ENCODE assay signal across 8 cellular contexts in genomic region chr1:8097077-8097799, GRCh38.
DNase-seq lines count a peak whose midpoint lies in the region; ATAC-seq and TF ChIP-seq lines count a peak whose summit lies in the region.

No MANE protein-coding gene starts in this region.

- peaks cover 14% of the 10 kb centered on the region for H3K9me3 Mint-ChIP-seq in activated CD4-positive, alpha-beta memory T cell treated with anti-CD3 and anti-CD28 coated beads, Interleukin-2, amount 10 ng/mL, durations not matched to agents 7 days and 5 days

- H3K27ac Mint-ChIP-seq in activated CD4-positive, alpha-beta memory T cell treated with anti-CD3 and anti-CD28 coated beads, Interleukin-2, amount 10 ng/mL, durations not matched to agents 7 days and 5 days: peak overlapping the region; percentile 82

- peaks cover 37% of the 10 kb centered on the region for H3K4me1 Mint-ChIP-seq in activated CD4-positive, alpha-beta memory T cell treated with anti-CD3 and anti-CD28 coated beads, Interleukin-2, amount 10 ng/mL, durations not matched to agents 7 days and 5 days

- H3K36me3 Mint-ChIP-seq in activated CD4-positive, alpha-beta memory T cell treated with anti-CD3 and anti-CD28 coated beads, Interleukin-2, amount 10 ng/mL, durations not matched to agents 7 days and 5 days (ENCODE audit: low read depth): peaks cover 12% of the 10 kb centered on the region

- no peak overlapping the region for H2AFZ ChIP-seq in HCT116 (ENCODE audit: low read depth, low read length, poor library complexity, severe bottlenecking)

- intact Hi-C loops in heart left ventricle (cut with DNase I): no loop called here
- intact Hi-C loops in cardiac septum (cut with DNase I): no loop called here
- intact Hi-C loops in HCT116 (cut with micrococcal nuclease): loop anchor here (1.0 to 10.0 kb wide), 5 partner anchors 50 to 218 kb away; partner anchors contain the start of genes ERRFI1 and SLC45A1
- intact Hi-C loops in right cardiac atrium (cut with DNase I): no loop called here

- H3K27me3 Mint-ChIP-seq in activated CD4-positive, alpha-beta memory T cell treated with anti-CD3 and anti-CD28 coated beads, Interleukin-2, amount 10 ng/mL, durations not matched to agents 7 days and 5 days: peaks cover 4% of the 10 kb centered on the region

- H3K27ac ChIP-seq in heart left ventricle (peak overlapping the region in 11 of 12 donors; percentile 4 to 84 (median 45)), HCT116 (ENCODE audit: low read depth, low read length) (peak overlapping the region; percentile 97), right cardiac atrium (ENCODE audit: low read length) (peak overlapping the region; percentile 47), thoracic aorta (peak overlapping the region; percentile 80 to 86)

- POLR2A ChIA-PET in HCT116 (lab: Charles Lee): interaction anchor here (0.6 to 2.4 kb wide), 28 partner anchors 10 to 737 kb away, joined by 3 to 21 read pairs (median 6); no protein-coding TSS in a partner anchor
- POLR2A ChIA-PET in activated CD4-positive, alpha-beta memory T cell treated with anti-CD3 and anti-CD28 coated beads, Interleukin-2, amount 10 ng/mL, durations not matched to agents 7 days and 5 days (lab: Charles Lee): interaction anchor here (0.6 to 1.4 kb wide), 8 partner anchors 15 to 279 kb away, joined by 3 to 5 read pairs (median 3); no protein-coding TSS in a partner anchor

- no peaks in the 10 kb centered on the region for H4K20me1 ChIP-seq in HCT116 (ENCODE audit: insufficient read depth)

- peaks cover 11% of the 10 kb centered on the region; the same call in 1 of the 2 replicates for H3K79me2 ChIP-seq in HCT116 (ENCODE audit: insufficient read depth, low read length)

- no peaks in the 10 kb centered on the region for H3K9me3 ChIP-seq in heart left ventricle
- H3K9me3 ChIP-seq in HCT116 (ENCODE audit: control insufficient read depth in 1 of 2, insufficient read depth in 1 of 2, low read depth in 1 of 2, low read length in 2 of 2): no peaks in the 10 kb centered on the region
- H3K9me3 ChIP-seq in right cardiac atrium (ENCODE audit: control insufficient read depth, low read length): no peaks in the 10 kb centered on the region
- H3K9me3 ChIP-seq in thoracic aorta: no peaks in the 10 kb centered on the region

- H3K9ac ChIP-seq in HCT116 (ENCODE audit: low read length): peak overlapping the region; percentile 70

- no peak for TF ChIP-seq POLR2A in heart left ventricle (IDR thresholded peaks at IDR 0.05)
- no peak for TF ChIP-seq POLR2A in HCT116 (IDR thresholded peaks at IDR 0.05; ENCODE audit: borderline replicate concordance, extremely low read depth, insufficient read depth, insufficient read length)

- TF ChIP-seq RAD21 in HCT116 (IDR thresholded peaks at IDR 0.05; ENCODE audit: low read depth): no peak

- DNase-seq in heart left ventricle: no peak
- no peak for DNase-seq in cardiac septum (ENCODE audit: low spot score)
- peak; percentile 98 for DNase-seq in HCT116 (ENCODE audit: low read depth, low spot score)
- DNase-seq in NCI-H1105 (lab: John Stamatoyannopoulos, UW): peak; percentile 44
- peak; percentile 23 for DNase-seq in activated CD4-positive, alpha-beta memory T cell treated with anti-CD3 and anti-CD28 coated beads, Interleukin-2, amount 10 ng/mL, durations not matched to agents 7 days and 5 days
- no peak for DNase-seq in right cardiac atrium
- DNase-seq in thoracic aorta (ENCODE audit: low spot score): no peak
- DNase-seq in amygdala (lab: John Stamatoyannopoulos, UW): no peak

- BruUV-seq in HCT116 (replicated peaks; lab: Mats Ljungman, UMichigan): no TSS peak

- H3K4me2 ChIP-seq in HCT116 (ENCODE audit: low read length): peak overlapping the region; percentile 66

- H3K9me2 ChIP-seq in HCT116 (ENCODE audit: insufficient read depth): no peaks in the 10 kb centered on the region

- RAD21 ChIA-PET in HCT116 (lab: Charles Lee; ENCODE audit: low non-redundant PET in 1 of 2, low total read pairs in 2 of 2, uncharacterized antibody in 2 of 2, unreplicated experiment in 2 of 2): interaction anchor here (0.7 to 1.1 kb wide), 3 partner anchors 24 to 100 kb away, joined by 3 to 4 read pairs (median 3); no protein-coding TSS in a partner anchor

- CTCF ChIA-PET in HCT116 (lab: Charles Lee): interaction anchor here (0.7 to 1.8 kb wide), 5 partner anchors 16 to 217 kb away, joined by 3 to 6 read pairs (median 3); no protein-coding TSS in a partner anchor
- CTCF ChIA-PET in activated CD4-positive, alpha-beta memory T cell treated with anti-CD3 and anti-CD28 coated beads, Interleukin-2, amount 10 ng/mL, durations not matched to agents 7 days and 5 days (lab: Charles Lee): interaction anchor here (0.6 to 1.2 kb wide), 2 partner anchors 55 to 711 kb away, joined by 4 to 5 read pairs; no protein-coding TSS in a partner anchor

- H3K36me3 ChIP-seq in heart left ventricle (no peaks in the 10 kb centered on the region), HCT116 (ENCODE audit: control insufficient read depth in 1 of 2, insufficient read depth in 2 of 2, low read length in 2 of 2) (no peaks in the 10 kb centered on the region), thoracic aorta (no peaks in the 10 kb centered on the region)

- no peak overlapping the region for H3K4me3 ChIP-seq in heart left ventricle
- H3K4me3 ChIP-seq in HCT116 (replicated peaks in 1 of 2; ENCODE audit: low read depth in 1 of 2, low read length in 2 of 2): peak overlapping the region in 1 of 2 experiments; percentile 17; a peak in 1 of 4 replicates
- no peak overlapping the region for H3K4me3 ChIP-seq in right cardiac atrium (ENCODE audit: low read length)
- no peak overlapping the region for H3K4me3 ChIP-seq in thoracic aorta

- 41 to 59% (median 43%) methylated on average over 6 of the region's 6 CpGs for WGBS in heart left ventricle, 4 donors
- WGBS in right cardiac atrium: 45% methylated on average over 6 of the region's 6 CpGs

- ATAC-seq in heart left ventricle (peak in 3 of 4 donors; percentile 15 to 78 (median 36)), HCT116 (peak; percentile 85), right cardiac atrium (peak; percentile 38 to 40), thoracic aorta (ENCODE audit: insufficient number of reproducible peaks, low FRiP score, low read depth) (peak; percentile 68)

- TF ChIP-seq CTCF in heart left ventricle (IDR thresholded peaks at IDR 0.05) (no peak), HCT116 (IDR thresholded peaks at IDR 0.05 in 2 of 3, conservative IDR thresholded peaks at IDR 0.05 in 1 of 3; ENCODE audit: borderline replicate concordance in 1 of 3, insufficient read depth in 1 of 3, low read depth in 2 of 3, low read length in 2 of 3) (no peak), thoracic aorta (IDR thresholded peaks at IDR 0.05) (no peak)

- H3K4me1 ChIP-seq in heart left ventricle (peaks cover 0 to 44% (median 15%) of the 10 kb centered on the region in 12 donors), HCT116 (ENCODE audit: control insufficient read depth in 1 of 2, insufficient read depth in 2 of 2, low read length in 2 of 2) (peaks cover 75 to 83% of the 10 kb centered on the region in 2 experiments), right cardiac atrium (ENCODE audit: control insufficient read depth, insufficient read depth, low read length) (peaks cover 4% of the 10 kb centered on the region), thoracic aorta (ENCODE audit: control insufficient read depth in 1 of 2, low read depth in 2 of 2) (peaks cover 23 to 35% of the 10 kb centered on the region in 2 donors)

- H3K4me3 Mint-ChIP-seq in activated CD4-positive, alpha-beta memory T cell treated with anti-CD3 and anti-CD28 coated beads, Interleukin-2, amount 10 ng/mL, durations not matched to agents 7 days and 5 days: no peak overlapping the region

- H3K27me3 ChIP-seq in heart left ventricle: no peaks in the 10 kb centered on the region
- H3K27me3 ChIP-seq in HCT116 (ENCODE audit: insufficient read depth, low read length): no peaks in the 10 kb centered on the region
- H3K27me3 ChIP-seq in right cardiac atrium (ENCODE audit: control insufficient read depth, insufficient read depth): no peaks in the 10 kb centered on the region
- no peaks in the 10 kb centered on the region for H3K27me3 ChIP-seq in thoracic aorta (replicated peaks; ENCODE audit: insufficient read depth)

TF ChIP-seq in HCT116, 20 proteins besides CTCF, POLR2A, EP300 and RAD21:
- TF ChIP-seq YY1 (IDR thresholded peaks at IDR 0.05; ENCODE audit: extremely low read depth, insufficient replicate concordance, low read depth, low read length) (peak; percentile 18), TCF7L2 (IDR thresholded peaks at IDR 0.05; ENCODE audit: borderline replicate concordance, extremely low read depth, insufficient read depth, insufficient read length) (peak; percentile 81), ZBTB33 (IDR thresholded peaks at IDR 0.05; ENCODE audit: extremely low read depth, insufficient replicate concordance, low read length) (peak; percentile 77), POLR2AphosphoS5 (IDR thresholded peaks at IDR 0.05; ENCODE audit: low read depth, low read length) (peak; percentile 70), SIN3A (IDR thresholded peaks at IDR 0.05; ENCODE audit: low read depth) (no peak), JUND (IDR thresholded peaks at IDR 0.05) (no peak)
TF ChIP-seq in HCT116: peak in this region for 4.

Comparison
In these comparisons a context has a peak if more than half of its experiments do, and no peak if none do; other contexts are left out.
1. DNase-seq: peak in HCT116 (single experiment), NCI-H1105 (single experiment) and activated CD4-positive, alpha-beta memory T cell treated with anti-CD3 and anti-CD28 coated beads, Interleukin-2, amount 10 ng/mL, durations not matched to agents 7 days and 5 days (single experiment); none in heart left ventricle (0 of 5), cardiac septum (single experiment), right cardiac atrium (0 of 3), thoracic aorta (single experiment) and amygdala (0 of 56).
2. H3K27ac ChIP-seq: peak in every context shown above with its lines; median percentile 97 in HCT116; 83 in thoracic aorta; 47 in right cardiac atrium; 45 in heart left ventricle.
3. Peak in every context shown above with its lines, with median percentiles within 50 percentile points of each other: ATAC-seq.